ENCODE assay signal across 9 cellular contexts in the genomic region with DNA sequence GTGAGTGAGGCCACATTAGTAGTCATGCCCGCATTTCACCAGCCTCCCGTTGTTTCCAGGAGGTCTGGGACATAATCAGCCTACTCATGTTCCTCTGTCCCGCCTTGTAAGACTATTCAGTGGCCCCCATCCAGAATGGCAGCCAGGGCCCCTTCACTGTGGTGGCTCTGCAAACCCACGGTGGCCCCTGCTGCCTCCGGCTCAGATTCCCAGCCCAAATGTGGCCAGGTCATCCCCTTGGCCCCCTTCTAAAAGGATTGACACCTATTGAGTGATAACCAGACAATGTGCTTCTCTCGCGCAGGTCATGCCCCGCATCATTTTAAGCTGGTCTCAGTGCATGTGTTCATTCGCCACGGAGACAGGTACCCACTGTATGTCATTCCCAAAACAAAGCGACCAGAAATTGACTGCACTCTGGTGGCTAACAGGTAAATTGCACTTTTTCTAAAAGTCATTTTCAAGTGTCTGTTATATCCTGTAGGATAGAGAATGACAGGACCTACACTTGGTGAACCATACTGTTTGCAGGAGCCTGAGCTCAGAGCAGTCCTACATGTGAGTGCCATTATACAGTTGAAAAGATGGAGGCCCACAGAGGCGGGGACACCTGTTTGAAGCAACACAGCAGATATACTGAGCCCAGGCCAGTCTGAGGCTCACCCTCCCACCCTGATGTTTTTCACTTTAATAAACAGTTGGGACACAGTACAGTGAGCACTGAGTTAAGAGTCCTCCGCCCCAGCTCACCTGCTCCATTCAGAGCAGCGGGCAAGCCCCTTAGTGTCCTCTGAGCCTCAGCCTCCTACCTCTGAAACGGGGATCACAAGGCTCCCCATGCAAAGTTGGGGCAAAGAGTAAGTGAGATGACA. TPM values are rescaled to one million over a fixed set of nuclear protein-coding genes. Genes with fewer than 3 reads are reported as not detected.
DNase-seq lines count a peak whose midpoint lies in the region; ATAC-seq and TF ChIP-seq lines count a peak whose summit lies in the region.
"Had no signal": no experiment of that assay in that cellular context is flagged by ENCODE, and none has a peak within 500 bp of the region (broad histone marks: within the 10 kb centered on the region; RNA-seq: fewer than 3 reads in every experiment).

No MANE protein-coding gene starts in this region.

- peak; percentile 80 for TF ChIP-seq CTCF in chondrocyte (IDR thresholded peaks at IDR 0.05)

- no peaks in the 10 kb centered on the region for H3K79me2 ChIP-seq in mesendoderm (ENCODE audit: control insufficient read depth, insufficient read depth, low read length)

- H3K27ac Mint-ChIP-seq in activated T-cell treated with anti-CD3 and anti-CD28 coated beads, Interleukin-2, amount 50 U/mL, for 24 hours, result peak overlapping the region; percentile 2
- H3K27ac Mint-ChIP-seq in chondrocyte (ENCODE audit: unreplicated experiment), result peak overlapping the region; percentile 92

- H3K4me1 ChIP-seq in mesendoderm (ENCODE audit: control insufficient read depth, low read depth, low read length), result no peaks in the 10 kb centered on the region

- H3K4me2 ChIP-seq in mesendoderm (ENCODE audit: low read length), result no peak overlapping the region

- no peak overlapping the region for H3K4me3 ChIP-seq in mesendoderm (ENCODE audit: low read length)

- DNase-seq in activated T-cell treated with anti-CD3 and anti-CD28 coated beads, Interleukin-2, amount 50 U/mL, for 24 hours, result no peak
- no peak for DNase-seq in activated T-cell treated with anti-CD3 and anti-CD28 coated beads, Interleukin-2, amount 50 U/mL, for 48 hours
- DNase-seq in NCI-H748 (lab: John Stamatoyannopoulos, UW; ENCODE audit: unreplicated experiment) (peak; percentile 42), chondrocyte (ENCODE audit: low spot score) (no peak), mesendoderm (peak; percentile 58)
- DNase-seq in stimulated activated CD4-positive, alpha-beta T cell treated with anti-CD3 and anti-CD28 coated beads, Interleukin-15, amount 100 ng/mL, for 24 hours, result no peak

- peaks cover 21% of the 10 kb centered on the region for H3K4me1 Mint-ChIP-seq in activated T-cell treated with anti-CD3 and anti-CD28 coated beads, Interleukin-2, amount 50 U/mL, for 24 hours (ENCODE audit: low read depth)
- H3K4me1 Mint-ChIP-seq in chondrocyte (ENCODE audit: low read depth), result peaks cover 89% of the 10 kb centered on the region

- H3K23ac ChIP-seq in mesendoderm (ENCODE audit: low read length), result no peak overlapping the region

- H4K8ac ChIP-seq in mesendoderm (ENCODE audit: low read depth, low read length), result no peak overlapping the region

- no peak overlapping the region for H4K5ac ChIP-seq in mesendoderm (ENCODE audit: low read length)

- ATAC-seq in HG02610 (IDR thresholded peaks at IDR 0.05; ENCODE audit: unreplicated experiment) (peak; percentile 51), GM19035 (IDR thresholded peaks at IDR 0.05; ENCODE audit: unreplicated experiment) (no peak)

- no peak overlapping the region for H3K18ac ChIP-seq in mesendoderm (ENCODE audit: low read length)

- H3K27me3 ChIP-seq in mesendoderm (ENCODE audit: insufficient read depth, low read length, poor library complexity), result no peaks in the 10 kb centered on the region

- H3K36me3 Mint-ChIP-seq in activated T-cell treated with anti-CD3 and anti-CD28 coated beads, Interleukin-2, amount 50 U/mL, for 24 hours (ENCODE audit: low read depth), result peaks cover 21% of the 10 kb centered on the region
- H3K36me3 Mint-ChIP-seq in chondrocyte (ENCODE audit: low read depth), result peaks cover 7% of the 10 kb centered on the region

- H3K9ac ChIP-seq in mesendoderm (ENCODE audit: low read length), result no peak overlapping the region

- H3K4me3 Mint-ChIP-seq in activated T-cell treated with anti-CD3 and anti-CD28 coated beads, Interleukin-2, amount 50 U/mL, for 24 hours, result no peak overlapping the region
- H3K4me3 Mint-ChIP-seq in chondrocyte (ENCODE audit: unreplicated experiment), result no peak overlapping the region

- H3K27ac ChIP-seq in mesendoderm (ENCODE audit: low read depth, low read length), result no peak overlapping the region
- H3K27ac ChIP-seq: epithelial cell of prostate had no signal

- no peak overlapping the region for H2BK5ac ChIP-seq in mesendoderm (ENCODE audit: low read length)

- H3K79me1 ChIP-seq in mesendoderm (ENCODE audit: low read length), result no peaks in the 10 kb centered on the region

- no peak overlapping the region for H3K56ac ChIP-seq in mesendoderm (ENCODE audit: low read length)

- no CpG with 5 or more reads among the region's 15 CpGs for WGBS in mesendoderm (ENCODE audit: extremely low coverage, insufficient coverage, low lambda C conversion rate)

- H3K36me3 ChIP-seq in mesendoderm (ENCODE audit: control insufficient read depth, insufficient read depth, low read length), result no peaks in the 10 kb centered on the region

- H3K4ac ChIP-seq in mesendoderm (ENCODE audit: low read depth, low read length), result no peak overlapping the region

- H2AK5ac ChIP-seq in mesendoderm (ENCODE audit: low read length), result no peak overlapping the region

- H3K9me3 Mint-ChIP-seq in activated T-cell treated with anti-CD3 and anti-CD28 coated beads, Interleukin-2, amount 50 U/mL, for 24 hours, result no peaks in the 10 kb centered on the region
- H3K9me3 Mint-ChIP-seq in chondrocyte (ENCODE audit: low read depth), result no peaks in the 10 kb centered on the region

- H2BK120ac ChIP-seq in mesendoderm (ENCODE audit: low read depth, low read length), result no peak overlapping the region

- no peaks in the 10 kb centered on the region for H3K27me3 Mint-ChIP-seq in activated T-cell treated with anti-CD3 and anti-CD28 coated beads, Interleukin-2, amount 50 U/mL, for 24 hours
- no peaks in the 10 kb centered on the region for H3K27me3 Mint-ChIP-seq in chondrocyte (ENCODE audit: low read depth)

- H2BK15ac ChIP-seq in mesendoderm (replicated peaks; ENCODE audit: low read depth), result no peak overlapping the region

RNA-seq across cellular contexts. Expression of a gene that starts 47.7 kb away (rescaled TPM):
- total RNA-seq in chondrocyte, result 36.0 to 71.6 TPM (median 40.2 TPM) in 3 replicates
- polyA plus RNA-seq in mesendoderm (2013, experiment 1 of 2), result 28.8 TPM
- 30.6 TPM for polyA plus RNA-seq in mesendoderm (2013, experiment 2 of 2)

Comparison
In these comparisons a context has a peak if more than half of its experiments do, and no peak if none do; other contexts are left out.
1. DNase-seq: peak in NCI-H748 (single experiment) and mesendoderm (single experiment); none in activated T-cell treated with anti-CD3 and anti-CD28 coated beads, Interleukin-2, amount 50 U/mL, for 24 hours (single experiment), activated T-cell treated with anti-CD3 and anti-CD28 coated beads, Interleukin-2, amount 50 U/mL, for 48 hours (0 of 2), chondrocyte (single experiment) and stimulated activated CD4-positive, alpha-beta T cell treated with anti-CD3 and anti-CD28 coated beads, Interleukin-15, amount 100 ng/mL, for 24 hours (single experiment).